8 cellular contexts compared by ENCODE assay signal in genomic region chr14:75452900-75453816, GRCh38. TPM values are rescaled to one million over a fixed set of nuclear protein-coding genes. Genes with fewer than 3 reads are reported as not detected.
A peak's percentile ranks its signal among the peaks of the same experiment; 100 is the strongest.
DNase-seq lines count a peak whose midpoint lies in the region; TF ChIP-seq lines count a peak whose summit lies in the region.

No MANE protein-coding gene starts in this region.

- no peak for TF ChIP-seq CTCF in epithelial cell of esophagus (IDR thresholded peaks at IDR 0.05; ENCODE audit: insufficient read depth, low read depth, low read length, missing control alignments)

- no peak overlapping the region for H3K4me3 ChIP-seq in epithelial cell of esophagus (ENCODE audit: low read length)

- DNase-seq in 8988T (peak; percentile 67), M059J (ENCODE audit: low read depth) (peak; percentile 93), epithelial cell of esophagus (ENCODE audit: low read depth) (peak; percentile 94), midbrain (lab: John Stamatoyannopoulos, UW) (peak; percentile 16), NCI-H2029 treated with DMSO at 0.1 percent for 48 hours (lab: John Stamatoyannopoulos, UW) (no peak), DMS53 treated with DMSO at 0.1 percent for 48 hours (lab: John Stamatoyannopoulos, UW; ENCODE audit: unreplicated experiment) (no peak)
- DNase-seq in activated naive CD4-positive, alpha-beta T cell (lab: John Stamatoyannopoulos, UW) = no peak
- no peak for DNase-seq in stimulated activated CD4-positive, alpha-beta T cell treated with anti-CD3 and anti-CD28 coated beads, Interleukin-15, amount 100 ng/mL, for 24 hours

RNA-seq across cellular contexts. Expression of gene JDP2, which starts 25.3 kb away (rescaled TPM):
- 21.9 and 32.4 TPM in 2 replicates for total RNA-seq in M059J (2014; rRNA removed; shearing (Covaris generic))

Comparison
In these comparisons a context has a peak if more than half of its experiments do, and no peak if none do; other contexts are left out.
1. DNase-seq: peak in 8988T (single experiment), M059J (single experiment), epithelial cell of esophagus (single experiment) and midbrain (single experiment); none in activated naive CD4-positive, alpha-beta T cell (0 of 4), NCI-H2029 treated with DMSO at 0.1 percent for 48 hours (single experiment), stimulated activated CD4-positive, alpha-beta T cell treated with anti-CD3 and anti-CD28 coated beads, Interleukin-15, amount 100 ng/mL, for 24 hours (single experiment) and DMS53 treated with DMSO at 0.1 percent for 48 hours (single experiment).